1 cellular context compared by ENCODE assay signal in the genomic region with DNA sequence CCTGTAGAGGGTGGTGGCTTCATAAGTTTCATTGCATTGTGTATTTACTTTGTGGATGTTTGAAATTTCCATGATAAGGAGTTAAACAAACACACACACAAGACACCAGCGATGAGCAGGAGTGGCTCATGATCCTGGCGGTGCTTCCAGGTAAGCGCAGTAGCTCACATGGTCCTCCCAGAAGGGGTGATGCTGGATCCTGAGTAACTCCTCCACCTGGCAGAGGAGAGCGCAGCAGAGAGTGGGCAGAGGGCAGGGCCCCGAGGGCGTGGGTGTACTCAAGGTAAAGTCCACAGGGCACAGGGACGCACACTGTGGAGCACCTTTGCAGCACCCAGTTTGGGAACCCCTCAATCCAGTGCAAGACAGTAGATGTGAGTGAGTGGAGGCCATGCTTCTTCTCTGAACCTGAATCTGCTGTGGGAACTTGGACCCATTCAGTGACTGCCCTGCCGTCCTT.
A peak's percentile ranks its signal among the peaks of the same experiment; 100 is the strongest.
TF ChIP-seq lines count a peak whose summit lies in the region.

No MANE protein-coding gene starts in this region.

TF ChIP-seq in HepG2, 621 proteins besides CTCF, POLR2A, EP300 and RAD21 (continued from another document and continues in another):
- no peak for TF ChIP-seq SOX13 (IDR thresholded peaks at IDR 0.05)
- TF ChIP-seq SOX13 (CRISPR knock-in tag; conservative IDR thresholded peaks at IDR 0.05 in 1 of 2, IDR thresholded peaks at IDR 0.05 in 1 of 2) = 0 out of 4 replicates have a peak, but pooled peaks of 1 of the 2 experiments have one; percentile 21
- TF ChIP-seq ZNF646 (CRISPR knock-in tag; IDR thresholded peaks at IDR 0.05) = 0 out of 2 replicates have a peak, but pooled peaks have one; percentile 41
- no peak for TF ChIP-seq REL (CRISPR knock-in tag; conservative IDR thresholded peaks at IDR 0.05)
- peak; percentile 77 for TF ChIP-seq FOXA3 (CRISPR knock-in tag; IDR thresholded peaks at IDR 0.05)
- 0 out of 2 replicates have a peak, but pooled peaks have one; percentile 2 for TF ChIP-seq BHLHE40 (IDR thresholded peaks at IDR 0.05; ENCODE audit: low read length)
- TF ChIP-seq MIER2 (CRISPR knock-in tag; IDR thresholded peaks at IDR 0.05) = no peak
- TF ChIP-seq ZNF382 (CRISPR knock-in tag; IDR thresholded peaks at IDR 0.05; ENCODE audit: borderline replicate concordance) = no peak
- peak; percentile 24 for TF ChIP-seq TEAD3 (CRISPR knock-in tag; optimal IDR thresholded peaks at IDR 0.05; ENCODE audit: borderline replicate concordance)
- 0 out of 2 replicates have a peak, but pooled peaks have one; percentile 25 for TF ChIP-seq ZNF747 (CRISPR knock-in tag; IDR thresholded peaks at IDR 0.05; ENCODE audit: borderline replicate concordance)
- TF ChIP-seq BCL6 (CRISPR knock-in tag; IDR thresholded peaks at IDR 0.05) = peak; percentile 42; the same call in 1 of the 2 replicates
- peak; percentile 19; the same call in 1 of the 2 replicates for TF ChIP-seq SAP130 (CRISPR knock-in tag; IDR thresholded peaks at IDR 0.05; ENCODE audit: low read depth)
- TF ChIP-seq, protein P1, sequence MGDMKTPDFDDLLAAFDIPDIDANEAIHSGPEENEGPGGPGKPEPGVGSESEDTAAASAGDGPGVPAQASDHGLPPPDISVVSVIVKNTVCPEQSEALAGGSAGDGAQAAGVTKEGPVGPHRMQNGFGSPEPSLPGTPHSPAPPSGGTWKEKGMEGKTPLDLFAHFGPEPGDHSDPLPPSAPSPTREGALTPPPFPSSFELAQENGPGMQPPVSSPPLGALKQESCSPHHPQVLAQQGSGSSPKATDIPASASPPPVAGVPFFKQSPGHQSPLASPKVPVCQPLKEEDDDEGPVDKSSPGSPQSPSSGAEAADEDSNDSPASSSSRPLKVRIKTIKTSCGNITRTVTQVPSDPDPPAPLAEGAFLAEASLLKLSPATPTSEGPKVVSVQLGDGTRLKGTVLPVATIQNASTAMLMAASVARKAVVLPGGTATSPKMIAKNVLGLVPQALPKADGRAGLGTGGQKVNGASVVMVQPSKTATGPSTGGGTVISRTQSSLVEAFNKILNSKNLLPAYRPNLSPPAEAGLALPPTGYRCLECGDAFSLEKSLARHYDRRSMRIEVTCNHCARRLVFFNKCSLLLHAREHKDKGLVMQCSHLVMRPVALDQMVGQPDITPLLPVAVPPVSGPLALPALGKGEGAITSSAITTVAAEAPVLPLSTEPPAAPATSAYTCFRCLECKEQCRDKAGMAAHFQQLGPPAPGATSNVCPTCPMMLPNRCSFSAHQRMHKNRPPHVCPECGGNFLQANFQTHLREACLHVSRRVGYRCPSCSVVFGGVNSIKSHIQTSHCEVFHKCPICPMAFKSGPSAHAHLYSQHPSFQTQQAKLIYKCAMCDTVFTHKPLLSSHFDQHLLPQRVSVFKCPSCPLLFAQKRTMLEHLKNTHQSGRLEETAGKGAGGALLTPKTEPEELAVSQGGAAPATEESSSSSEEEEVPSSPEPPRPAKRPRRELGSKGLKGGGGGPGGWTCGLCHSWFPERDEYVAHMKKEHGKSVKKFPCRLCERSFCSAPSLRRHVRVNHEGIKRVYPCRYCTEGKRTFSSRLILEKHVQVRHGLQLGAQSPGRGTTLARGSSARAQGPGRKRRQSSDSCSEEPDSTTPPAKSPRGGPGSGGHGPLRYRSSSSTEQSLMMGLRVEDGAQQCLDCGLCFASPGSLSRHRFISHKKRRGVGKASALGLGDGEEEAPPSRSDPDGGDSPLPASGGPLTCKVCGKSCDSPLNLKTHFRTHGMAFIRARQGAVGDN (CRISPR knock-in tag; IDR thresholded peaks at IDR 0.05) = peak; percentile 9; the same call in 1 of the 2 replicates
- peak; percentile 34; the same call in 1 of the 2 replicates for TF ChIP-seq ZNF652 (CRISPR knock-in tag; IDR thresholded peaks at IDR 0.05; ENCODE audit: borderline replicate concordance, low read depth)
- no peak for TF ChIP-seq FOXP1 (IDR thresholded peaks at IDR 0.05)
- TF ChIP-seq FOXP1 (CRISPR knock-in tag; IDR thresholded peaks at IDR 0.05) = peak; percentile 16; the same call in 1 of the 2 replicates
- TF ChIP-seq SMC3 (IDR thresholded peaks at IDR 0.05; ENCODE audit: low read length) = peak; percentile 19; the same call in 1 of the 2 replicates
- TF ChIP-seq HNF1A (IDR thresholded peaks at IDR 0.05; ENCODE audit: low read depth) = no peak
- no peak for TF ChIP-seq HNF1A (CRISPR knock-in tag; IDR thresholded peaks at IDR 0.05; ENCODE audit: borderline replicate concordance)
- TF ChIP-seq SIX1 (CRISPR knock-in tag; IDR thresholded peaks at IDR 0.05; ENCODE audit: borderline replicate concordance) = no peak
- 0 out of 2 replicates have a peak, but pooled peaks have one; percentile 18 for TF ChIP-seq FOXP4 (CRISPR knock-in tag; IDR thresholded peaks at IDR 0.05)
- TF ChIP-seq PAXIP1 (CRISPR knock-in tag; conservative IDR thresholded peaks at IDR 0.05) = 0 out of 2 replicates have a peak, but pooled peaks have one; percentile 12
- TF ChIP-seq FOXA1 (IDR thresholded peaks at IDR 0.05) = peak; percentile 43; the same call in 1 of the 2 replicates
- peak; percentile 78 for TF ChIP-seq FOXA1 (CRISPR knock-in tag; IDR thresholded peaks at IDR 0.05)
- TF ChIP-seq ZNF772 (CRISPR knock-in tag; IDR thresholded peaks at IDR 0.05) = 0 out of 2 replicates have a peak, but pooled peaks have one; percentile 23
- TF ChIP-seq TBX2 (CRISPR knock-in tag; IDR thresholded peaks at IDR 0.05; ENCODE audit: borderline replicate concordance) = 0 out of 2 replicates have a peak, but pooled peaks have one; percentile 32
